In the genomic region with DNA sequence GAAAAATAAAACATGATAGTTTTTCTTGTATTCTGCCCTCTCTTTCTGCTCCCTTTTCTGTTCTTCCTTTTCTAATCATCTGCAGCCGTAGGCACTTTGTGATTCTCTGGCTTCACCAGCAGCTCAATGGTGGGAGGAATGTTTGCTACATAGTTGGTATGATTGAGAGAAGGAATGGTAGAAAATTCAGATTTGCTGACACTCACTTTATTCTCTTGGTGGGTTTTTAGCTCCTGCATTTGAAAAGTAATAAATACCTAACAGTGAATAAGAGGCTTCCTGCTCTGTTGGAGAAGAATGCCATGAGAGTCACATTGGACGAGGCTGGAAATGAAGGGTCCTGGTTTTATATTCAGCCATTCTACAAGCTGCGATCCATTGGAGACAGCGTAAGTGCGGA, we compare ENCODE assay signal across 31 cellular contexts.
"Had no signal": no experiment of that assay in that cellular context is flagged by ENCODE, and none has a peak within 500 bp of the region (broad histone marks: within the 10 kb centered on the region; RNA-seq: fewer than 3 reads in every experiment).

No MANE protein-coding gene starts in this region.

- DNase-seq: activated CD4-positive, alpha-beta memory T cell treated with anti-CD3 and anti-CD28 coated beads for 36 hours; activated CD4-positive, alpha-beta T cell treated with anti-CD3 and anti-CD28 coated beads for 36 hours; activated CD4-positive, alpha-beta T cell treated with anti-CD3 and anti-CD28 coated beads, Interleukin-2, amount 10 ng/mL, durations not matched to agents 24 days and 14 days; activated CD4-positive, CD25-positive, alpha-beta regulatory T cell; activated CD4-positive, CD25-positive, alpha-beta regulatory T cell treated with anti-CD3 and anti-CD28 coated beads, Interleukin-2, amount 50 U/mL, for 72 hours; activated CD8-positive, alpha-beta memory T cell treated with anti-CD3 and anti-CD28 coated beads, Interleukin-2, amount 10 ng/mL, durations not matched to agents 7 days and 5 days; activated CD8-positive, alpha-beta memory T cell treated with anti-CD3 and anti-CD28 coated beads, Interleukin-2, amount 50 U/mL, for 4 hours; activated CD8-positive, alpha-beta T cell treated with anti-CD3 and anti-CD28 coated beads, Interleukin-2, amount 10 ng/mL, durations not matched to agents 7 days and 5 days; activated effector memory CD4-positive, alpha-beta T cell treated with anti-CD3 and anti-CD28 coated beads, Interleukin-2, amount 50 U/mL, for 16 hours; activated naive CD4-positive, alpha-beta T cell; activated naive CD4-positive, alpha-beta T cell treated with anti-CD3 and anti-CD28 coated beads, Interleukin-2, amount 10 ng/mL, durations not matched to agents 7 days and 5 days; activated naive CD8-positive, alpha-beta T cell treated with anti-CD3 and anti-CD28 coated beads for 36 hours; activated T-cell treated with anti-CD3 and anti-CD28 coated beads, Interleukin-2, amount 50 U/mL, for 1 hour; activated T-cell treated with anti-CD3 and anti-CD28 coated beads, Interleukin-2, amount 50 U/mL, for 48 hours; central memory CD4-positive, alpha-beta T cell; cerebellar nuclear complex; colonic mucosa; effector CD8-positive, alpha-beta T cell; foreskin fibroblast; glutamatergic neuron; heart right ventricle; T-helper 1 cell; T-helper 17 cell; T1000 had no signal

- H3K4me3 ChIP-seq: ascending aorta, breast epithelium, cardiac muscle cell, colonic mucosa, heart right ventricle had no signal

- H3K27ac ChIP-seq: breast epithelium, cardiac muscle cell, colonic mucosa, epithelial cell of prostate, heart right ventricle had no signal

- H3K27me3 ChIP-seq: ascending aorta, breast epithelium, cardiac muscle cell, colonic mucosa, heart right ventricle had no signal

- FAIRE-seq: endometrium, endothelial cell of umbilical vein, frontal cortex had no signal

- H3K9me3 ChIP-seq: ascending aorta, breast epithelium, colonic mucosa, heart right ventricle had no signal

- H3K4me1 ChIP-seq: breast epithelium, colonic mucosa, heart right ventricle had no signal

- H3K36me3 ChIP-seq: breast epithelium, colonic mucosa had no signal

- ATAC-seq: activated CD4-positive, alpha-beta T cell treated with anti-CD3 and anti-CD28 coated beads for 36 hours; activated CD8-positive, alpha-beta memory T cell treated with anti-CD3 and anti-CD28 coated beads, Interleukin-2, amount 10 ng/mL, durations not matched to agents 7 days and 5 days; activated CD8-positive, alpha-beta T cell treated with anti-CD3 and anti-CD28 coated beads, Interleukin-2, amount 10 ng/mL, durations not matched to agents 7 days and 5 days; heart right ventricle; T-helper 17 cell had no signal
